Comparison of ENCODE assay signal across 31 cellular contexts in the genomic region with DNA sequence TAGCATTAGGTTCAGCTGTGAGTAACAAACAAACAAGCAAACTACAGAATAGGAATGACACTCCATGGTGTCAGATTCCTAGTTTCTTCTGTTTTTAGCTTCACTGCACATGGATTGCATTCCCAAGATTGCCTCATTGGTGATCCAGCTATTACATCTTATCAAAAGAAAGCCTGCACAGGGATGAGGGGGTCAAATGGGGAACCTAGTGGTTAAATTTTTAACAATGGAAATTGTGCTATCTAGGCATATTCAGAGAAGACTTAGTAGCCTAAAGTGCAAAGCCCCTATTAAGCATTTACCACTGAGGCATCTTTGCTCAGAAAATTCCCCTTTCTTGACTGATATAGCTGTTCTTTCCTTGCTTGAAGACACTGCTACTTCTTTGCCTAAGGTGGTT. TPM values are rescaled to one million over a fixed set of nuclear protein-coding genes. Genes with fewer than 3 reads are reported as not detected.
"Had no signal": no experiment of that assay in that cellular context is flagged by ENCODE, and none has a peak within 500 bp of the region (broad histone marks: within the 10 kb centered on the region; RNA-seq: fewer than 3 reads in every experiment).

No MANE protein-coding gene starts in this region.

- ATAC-seq: naive thymus-derived CD4-positive, alpha-beta T cell; natural killer cell; right cardiac atrium; right lobe of liver; stimulated activated memory B cell treated with anti-CD40 and anti-IgM and Interleukin-4, amounts not matched to agents 10 μg/mL and 1 μg/mL and 100 μg/mL, for 72 hours; stimulated activated naive CD8-positive, alpha-beta T cell treated with anti-CD3 and anti-CD28 coated beads, Interleukin-15, amount 100 ng/mL, for 72 hours; stimulated activated naive CD8-positive, alpha-beta T cell treated with anti-CD3 and anti-CD28 coated beads, Interleukin-15, Interleukin-2, amounts not matched to agents 100 U/mL and 50 U/mL, for 24 hours had no signal

- H3K4me3 ChIP-seq: ovary, prostate gland, right lobe of liver, sigmoid colon, skin epidermis, smooth muscle cell, spleen, suprapubic skin, testis, tibial artery, upper lobe of left lung, vagina had no signal

- DNase-seq: naive thymus-derived CD4-positive, alpha-beta T cell; natural killer cell; nucleus accumbens; ovary; posterior cingulate gyrus; right cardiac atrium; right lobe of liver; sigmoid colon; spleen; stimulated activated CD4-positive, alpha-beta T cell treated with anti-CD3 and anti-CD28 coated beads, Interleukin-12 subunit alpha, Interleukin-12 subunit beta, amount 100 ng/mL, for 4 hours; stimulated activated CD4-positive, alpha-beta T cell treated with anti-CD3 and anti-CD28 coated beads, Interleukin-1b, Interleukin-23, amount 100 ng/mL, for 48 hours; stimulated activated CD4-positive, alpha-beta T cell treated with anti-CD3 and anti-CD28 coated beads, Interleukin-4, amount 100 ng/mL, for 1 hour; stimulated activated CD4-positive, alpha-beta T cell treated with anti-CD3 and anti-CD28 coated beads, Interleukin-4, amount 100 ng/mL, for 4 hours; stimulated activated CD8-positive, alpha-beta memory T cell treated with anti-CD3 and anti-CD28 coated beads, Interleukin-4, amount 100 ng/mL, for 48 hours; stimulated activated naive CD4-positive, alpha-beta T cell; stimulated activated naive CD8-positive, alpha-beta T cell treated with anti-CD3 and anti-CD28 coated beads, Interleukin-15, amount 100 ng/mL, for 72 hours; stimulated activated naive CD8-positive, alpha-beta T cell treated with anti-CD3 and anti-CD28 coated beads, Interleukin-15, Interleukin-2, amounts not matched to agents 100 U/mL and 50 U/mL, for 24 hours; substantia nigra; testis; tibial artery; trophoblast cell; upper lobe of left lung had no signal

RNA-seq across cellular contexts. Expression of gene TTC29, which starts 3.9 kb away (rescaled TPM):
- total RNA-seq: naive thymus-derived CD4-positive, alpha-beta T cell; natural killer cell; omental fat pad; pulmonary artery endothelial cell; right lobe of liver; sigmoid colon; spleen; suprapubic skin; vagina had no signal
- polyA plus RNA-seq: naive thymus-derived CD4-positive, alpha-beta T cell; neural cell; sigmoid colon had no signal
